ENCODE assay signal across 9 cellular contexts in genomic region chr1:84166797-84167196, GRCh38. TPM values are rescaled to one million over a fixed set of nuclear protein-coding genes. Genes with fewer than 3 reads are reported as not detected.
DNase-seq lines count a peak whose midpoint lies in the region; ATAC-seq, FAIRE-seq and TF ChIP-seq lines count a peak whose summit lies in the region.
"Had no signal": no experiment of that assay in that cellular context is flagged by ENCODE, and none has a peak within 500 bp of the region (broad histone marks: within the 10 kb centered on the region; RNA-seq: fewer than 3 reads in every experiment).

No MANE protein-coding gene starts in this region.

- POLR2A ChIA-PET in activated CD8-positive, alpha-beta T cell treated with anti-CD3 and anti-CD28 coated beads for 36 hours (lab: Charles Lee): no interaction called here

- H3K4me3 Mint-ChIP-seq in activated CD8-positive, alpha-beta T cell treated with anti-CD3 and anti-CD28 coated beads for 36 hours: peak overlapping the region; percentile 41

- CTCF ChIA-PET in activated CD8-positive, alpha-beta T cell treated with anti-CD3 and anti-CD28 coated beads for 36 hours (lab: Charles Lee): no interaction called here

- peak overlapping the region; percentile 69 for H3K27ac Mint-ChIP-seq in activated CD8-positive, alpha-beta T cell treated with anti-CD3 and anti-CD28 coated beads for 36 hours

- H3K4me1 Mint-ChIP-seq in activated CD8-positive, alpha-beta T cell treated with anti-CD3 and anti-CD28 coated beads for 36 hours (ENCODE audit: low read depth): peaks cover 81% of the 10 kb centered on the region

- ATAC-seq in GM19452 (IDR thresholded peaks at IDR 0.05; ENCODE audit: unreplicated experiment) (peak; percentile 96), HG02981 (IDR thresholded peaks at IDR 0.05; ENCODE audit: unreplicated experiment) (peak; percentile 98)
- ATAC-seq in activated CD8-positive, alpha-beta T cell treated with anti-CD3 and anti-CD28 coated beads for 36 hours: peak; percentile 61
- ATAC-seq: sciatic nerve had no signal

- H3K27me3 Mint-ChIP-seq in activated CD8-positive, alpha-beta T cell treated with anti-CD3 and anti-CD28 coated beads for 36 hours: no peaks in the 10 kb centered on the region

- peak; percentile 49 for DNase-seq in G401 (ENCODE audit: low spot score)
- DNase-seq in activated CD8-positive, alpha-beta T cell treated with anti-CD3 and anti-CD28 coated beads for 36 hours: no peak
- no peak for DNase-seq in H54 (ENCODE audit: insufficient read length, low spot score)
- DNase-seq in NCI-H2107 (lab: John Stamatoyannopoulos, UW): no peak
- DNase-seq in NCI-H1105 treated with DMSO at 0.1 percent for 48 hours (lab: John Stamatoyannopoulos, UW): no peak
- DNase-seq in glomerular visceral epithelial cell (ENCODE audit: extremely low spot score): no peak

- FAIRE-seq in H54 (lab: Jason Lieb, UNC): no peak

- TF ChIP-seq POLR2A in H54 (IDR thresholded peaks at IDR 0.05; ENCODE audit: low read depth, low read length): no peak

- TF ChIP-seq CTCF in activated CD8-positive, alpha-beta T cell treated with anti-CD3 and anti-CD28 coated beads for 36 hours (IDR thresholded peaks at IDR 0.05): no peak

- H3K36me3 Mint-ChIP-seq in activated CD8-positive, alpha-beta T cell treated with anti-CD3 and anti-CD28 coated beads for 36 hours (ENCODE audit: low read depth): peaks cover 8% of the 10 kb centered on the region

- intact Hi-C loops in activated CD8-positive, alpha-beta T cell treated with anti-CD3 and anti-CD28 coated beads for 36 hours (cut with micrococcal nuclease): no loop called here

- no peaks in the 10 kb centered on the region for H3K9me3 Mint-ChIP-seq in activated CD8-positive, alpha-beta T cell treated with anti-CD3 and anti-CD28 coated beads for 36 hours

- in situ Hi-C loops in G401 (cut with HindIII; ENCODE audit: low sequenced_read_pairs): no loop called here

RNA-seq across cellular contexts. Expression of gene PRKACB, which starts 22.7 kb away (rescaled TPM):
- 7.5 and 15.5 TPM in 2 replicates for total RNA-seq in G401 (2014; rRNA removed; shearing (Covaris generic))
- total RNA-seq in activated CD8-positive, alpha-beta T cell treated with anti-CD3 and anti-CD28 coated beads for 36 hours: 10 to 100 TPM; 39.9 to 44.7 TPM
